In the genomic region with DNA sequence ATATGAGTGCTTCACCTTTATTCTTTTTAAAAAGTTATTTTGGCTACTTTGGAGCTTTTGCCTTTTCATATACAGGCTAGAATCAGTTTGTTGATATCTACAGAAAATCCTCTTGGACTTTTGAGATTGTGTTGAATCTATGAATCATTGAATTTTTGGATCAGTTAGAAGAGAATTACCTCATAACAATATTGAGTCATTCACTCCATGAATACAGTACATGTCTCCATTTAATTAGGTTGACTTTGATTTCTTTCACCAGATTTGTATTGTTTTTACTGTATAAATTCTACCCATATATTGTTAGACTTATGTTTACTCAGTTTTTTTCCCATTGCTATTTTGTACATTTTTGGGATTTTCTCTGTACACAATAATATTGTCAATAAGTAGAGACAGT, we compare ENCODE assay signal across 11 cellular contexts. TPM values are rescaled to one million over a fixed set of nuclear protein-coding genes. Genes with fewer than 3 reads are reported as not detected.
A peak's percentile ranks its signal among the peaks of the same experiment; 100 is the strongest.
DNase-seq lines count a peak whose midpoint lies in the region; ATAC-seq and TF ChIP-seq lines count a peak whose summit lies in the region.
"Had no signal": no experiment of that assay in that cellular context is flagged by ENCODE, and none has a peak within 500 bp of the region (broad histone marks: within the 10 kb centered on the region; RNA-seq: fewer than 3 reads in every experiment).

No MANE protein-coding gene starts in this region.

- H3K27me3 Mint-ChIP-seq in activated T-helper 17 cell treated with anti-CD3 and anti-CD28 coated beads, Interleukin-2, amount 50 U/mL, for 72 hours = no peaks in the 10 kb centered on the region

- H3K4me1 ChIP-seq in right atrium auricular region = peaks cover 0 to 16% of the 10 kb centered on the region in 2 donors

- H3K27ac ChIP-seq in right atrium auricular region = no peak overlapping the region
- H3K27ac ChIP-seq: ascending aorta had no signal

- no peaks in the 10 kb centered on the region for H3K36me3 ChIP-seq in right atrium auricular region
- H3K36me3 ChIP-seq: ascending aorta had no signal

- intact Hi-C loops in Right ventricle myocardium superior (cut with DNase I) = no loop called here

- H3K4me3 ChIP-seq in right atrium auricular region (no peak overlapping the region), fibroblast of villous mesenchyme (ENCODE audit: low read depth, low read length) (no peak overlapping the region)
- H3K4me3 ChIP-seq: ascending aorta had no signal

- H3K4me3 Mint-ChIP-seq in activated T-helper 17 cell treated with anti-CD3 and anti-CD28 coated beads, Interleukin-2, amount 50 U/mL, for 72 hours = no peak overlapping the region

- H3K4me1 Mint-ChIP-seq in activated T-helper 17 cell treated with anti-CD3 and anti-CD28 coated beads, Interleukin-2, amount 50 U/mL, for 72 hours = peaks cover 45% of the 10 kb centered on the region

- no peaks in the 10 kb centered on the region for H3K27me3 ChIP-seq in right atrium auricular region
- H3K27me3 ChIP-seq: ascending aorta had no signal

- ATAC-seq in Right ventricle myocardium superior (ENCODE audit: poor library complexity) = peak; percentile 25
- peak; percentile 48 for ATAC-seq in activated T-helper 17 cell treated with anti-CD3 and anti-CD28 coated beads, Interleukin-2, amount 50 U/mL, for 72 hours (replicated peaks)

- TF ChIP-seq CTCF in right atrium auricular region (IDR thresholded peaks at IDR 0.05) = no peak
- TF ChIP-seq CTCF in fibroblast of villous mesenchyme (IDR thresholded peaks at IDR 0.05; ENCODE audit: insufficient read depth, low read depth, low read length) = no peak

- H3K9me3 ChIP-seq in right atrium auricular region = no peaks in the 10 kb centered on the region
- H3K9me3 ChIP-seq: ascending aorta had no signal

- peaks cover 24% of the 10 kb centered on the region for H3K36me3 Mint-ChIP-seq in activated T-helper 17 cell treated with anti-CD3 and anti-CD28 coated beads, Interleukin-2, amount 50 U/mL, for 72 hours (ENCODE audit: low read depth)

- peak overlapping the region; percentile 43 for H3K27ac Mint-ChIP-seq in activated T-helper 17 cell treated with anti-CD3 and anti-CD28 coated beads, Interleukin-2, amount 50 U/mL, for 72 hours

- DNase-seq in Right ventricle myocardium superior (no peak), right atrium auricular region (ENCODE audit: low spot score) (no peak), fibroblast of villous mesenchyme (ENCODE audit: low read depth) (peak; percentile 28), NCI-H146 (lab: John Stamatoyannopoulos, UW) (no peak), NCI-H748 treated with DMSO at 0.1 percent for 48 hours (lab: John Stamatoyannopoulos, UW) (no peak), NCI-H2227 treated with DMSO at 0.1 percent for 48 hours (lab: John Stamatoyannopoulos, UW) (no peak)
- no peak for DNase-seq in activated effector memory CD4-positive, alpha-beta T cell treated with Interleukin-2 at 50 U/mL for 16 hours
- DNase-seq: DMS79, NCI-H2171 treated with DMSO at 0.1 percent for 48 hours had no signal

- no peaks in the 10 kb centered on the region for H3K9me3 Mint-ChIP-seq in activated T-helper 17 cell treated with anti-CD3 and anti-CD28 coated beads, Interleukin-2, amount 50 U/mL, for 72 hours

RNA-seq across cellular contexts. Expression of a gene that starts 54.4 kb away (rescaled TPM):
- total RNA-seq in Right ventricle myocardium superior = 48.6 TPM
- total RNA-seq in right atrium auricular region = 10 to 100 TPM; 42.9 to 45.1 TPM
- total RNA-seq in activated T-helper 17 cell treated with anti-CD3 and anti-CD28 coated beads, Interleukin-2, amount 50 U/mL, for 72 hours = 10 to 100 TPM; 40.0 to 42.0 TPM
- 64.1 and 70.4 TPM in 2 replicates for total RNA-seq in fibroblast of villous mesenchyme
